In genomic region chr3:107978116-107979057, GRCh38 we compare ENCODE assay signal across 13 cellular contexts.
DNase-seq lines count a peak whose midpoint lies in the region; ATAC-seq and TF ChIP-seq lines count a peak whose summit lies in the region.
"Had no signal": no experiment of that assay in that cellular context is flagged by ENCODE, and none has a peak within 500 bp of the region (broad histone marks: within the 10 kb centered on the region; RNA-seq: fewer than 3 reads in every experiment).

No MANE protein-coding gene starts in this region.

- H3K4me1 Mint-ChIP-seq in activated CD4-positive, alpha-beta T cell treated with anti-CD3 and anti-CD28 coated beads for 36 hours, result peaks cover 51% of the 10 kb centered on the region
- H3K4me1 Mint-ChIP-seq in central memory CD8-positive, alpha-beta T cell, result peaks cover 40% of the 10 kb centered on the region

- no peaks in the 10 kb centered on the region for H3K36me3 Mint-ChIP-seq in activated CD4-positive, alpha-beta T cell treated with anti-CD3 and anti-CD28 coated beads for 36 hours (ENCODE audit: low read depth)
- H3K36me3 Mint-ChIP-seq in central memory CD8-positive, alpha-beta T cell (ENCODE audit: insufficient read depth), result no peaks in the 10 kb centered on the region

- H3K36me3 ChIP-seq in Loucy (ENCODE audit: insufficient read depth, low read length) (no peaks in the 10 kb centered on the region), psoas muscle (ENCODE audit: insufficient read depth in 1 of 2, low read depth in 1 of 2) (no peaks in the 10 kb centered on the region), brain microvascular endothelial cell (replicated peaks) (no peaks in the 10 kb centered on the region)
- H3K36me3 ChIP-seq: lower lobe of right lung, transverse colon had no signal

- H3K27me3 ChIP-seq in Loucy (ENCODE audit: insufficient read depth, low read length, poor library complexity, severe bottlenecking), result no peaks in the 10 kb centered on the region
- no peaks in the 10 kb centered on the region for H3K27me3 ChIP-seq in psoas muscle (ENCODE audit: insufficient read depth in 3 of 3, low read length in 2 of 3)
- no peaks in the 10 kb centered on the region for H3K27me3 ChIP-seq in brain microvascular endothelial cell (replicated peaks)
- H3K27me3 ChIP-seq: transverse colon had no signal

- in situ Hi-C loops in brain microvascular endothelial cell (cut with HindIII; ENCODE audit: low pct_ligation_motif_present, low sequenced_read_pairs), result no loop called here

- H3K9me3 Mint-ChIP-seq in activated CD4-positive, alpha-beta T cell treated with anti-CD3 and anti-CD28 coated beads for 36 hours (ENCODE audit: low read depth), result no peaks in the 10 kb centered on the region
- H3K9me3 Mint-ChIP-seq in central memory CD8-positive, alpha-beta T cell, result no peaks in the 10 kb centered on the region

- POLR2A ChIA-PET in activated CD4-positive, alpha-beta T cell treated with anti-CD3 and anti-CD28 coated beads for 36 hours (lab: Charles Lee), result no interaction called here

- no peaks in the 10 kb centered on the region for H3K79me2 ChIP-seq in Loucy (ENCODE audit: insufficient read depth, low read length)

- H3K27ac ChIP-seq in psoas muscle, result no peak overlapping the region
- no peak overlapping the region for H3K27ac ChIP-seq in brain microvascular endothelial cell
- H3K27ac ChIP-seq: GM23248, lower lobe of right lung had no signal

- no peak overlapping the region for H3K4me3 Mint-ChIP-seq in activated CD4-positive, alpha-beta T cell treated with anti-CD3 and anti-CD28 coated beads for 36 hours
- H3K4me3 Mint-ChIP-seq in central memory CD8-positive, alpha-beta T cell, result peak overlapping the region; percentile 33

- H3K4me1 ChIP-seq in Loucy (ENCODE audit: insufficient read depth, low read length, poor library complexity, severe bottlenecking) (peaks cover 51% of the 10 kb centered on the region), psoas muscle (peaks cover 7% of the 10 kb centered on the region)

- H3K4me2 ChIP-seq in Loucy (ENCODE audit: low read depth, low read length, poor library complexity, severe bottlenecking), result peak overlapping the region; percentile 43

- H3K27ac Mint-ChIP-seq in activated CD4-positive, alpha-beta T cell treated with anti-CD3 and anti-CD28 coated beads for 36 hours, result peak overlapping the region; percentile 9
- peak overlapping the region; percentile 45 for H3K27ac Mint-ChIP-seq in central memory CD8-positive, alpha-beta T cell (ENCODE audit: low read depth)

- H4K20me1 ChIP-seq in Loucy (ENCODE audit: insufficient read depth, low read length, poor library complexity, severe bottlenecking), result no peaks in the 10 kb centered on the region

- H3K9me2 ChIP-seq in Loucy (replicated peaks; ENCODE audit: low read depth, low read length), result no peaks in the 10 kb centered on the region

- intact Hi-C loops in activated CD4-positive, alpha-beta T cell treated with anti-CD3 and anti-CD28 coated beads for 36 hours (cut with DNase I, micrococcal nuclease), result no loop called here
- intact Hi-C loops in psoas muscle (cut with DNase I), result no loop called here

- no peak for DNase-seq in activated CD4-positive, alpha-beta T cell treated with anti-CD3 and anti-CD28 coated beads for 36 hours
- no peak for DNase-seq in activated CD4-positive, alpha-beta T cell treated with anti-CD3 and anti-CD28 coated beads, Interleukin-2, amount 50 U/mL, for 48 hours
- no peak for DNase-seq in central memory CD8-positive, alpha-beta T cell (ENCODE audit: low spot score in 2 of 2)
- DNase-seq in psoas muscle (no peak), D341Med (ENCODE audit: low spot score) (no peak), brain microvascular endothelial cell (no peak)
- DNase-seq: GM23248, lower lobe of right lung, NCI-H1436, NCI-H226, transverse colon had no signal

- H3K4me3 ChIP-seq in Loucy (ENCODE audit: low read length, poor library complexity, severe bottlenecking), result peak overlapping the region; percentile 28
- H3K4me3 ChIP-seq in psoas muscle, result no peak overlapping the region
- H3K4me3 ChIP-seq in brain microvascular endothelial cell (ENCODE audit: low read depth, low read length), result no peak overlapping the region
- H3K4me3 ChIP-seq: GM23248, lower lobe of right lung, transverse colon had no signal

- H3K9ac ChIP-seq in Loucy (ENCODE audit: low read depth, low read length, poor library complexity, severe bottlenecking), result no peak overlapping the region
- H3K9ac ChIP-seq: GM23248 had no signal

- H3F3A ChIP-seq in Loucy (ENCODE audit: low read depth), result no peaks in the 10 kb centered on the region

- CTCF ChIA-PET in activated CD4-positive, alpha-beta T cell treated with anti-CD3 and anti-CD28 coated beads for 36 hours (lab: Charles Lee), result interaction anchor here (0.7 to 1.9 kb wide), 4 partner anchors 8 to 500 kb away, joined by 3 to 9 read pairs (median 4); no protein-coding TSS in a partner anchor

- ATAC-seq in activated CD4-positive, alpha-beta T cell treated with anti-CD3 and anti-CD28 coated beads for 36 hours, result no peak
- ATAC-seq in central memory CD8-positive, alpha-beta T cell (replicated peaks; ENCODE audit: extremely low read depth, poor library complexity, severe bottlenecking), result no peak
- ATAC-seq in psoas muscle (peak in 3 of 4 donors; percentile 23 to 69 (median 42)), GM18861 (IDR thresholded peaks at IDR 0.05; ENCODE audit: unreplicated experiment) (no peak)
- ATAC-seq: lower lobe of right lung had no signal

- no peak overlapping the region for H2AFZ ChIP-seq in Loucy (ENCODE audit: low read length)
- H2AFZ ChIP-seq: GM23248 had no signal

- H3K9me3 ChIP-seq in Loucy (ENCODE audit: insufficient read depth, low read depth, low read length) (no peaks in the 10 kb centered on the region), psoas muscle (no peaks in the 10 kb centered on the region)
- H3K9me3 ChIP-seq: lower lobe of right lung, transverse colon had no signal

- 50 to 62% (median 52%) methylated on average over 6 of the region's 6 CpGs for WGBS in psoas muscle, 3 donors

- TF ChIP-seq CTCF in Loucy (conservative IDR thresholded peaks at IDR 0.05; ENCODE audit: low read length) (no peak), psoas muscle (IDR thresholded peaks at IDR 0.05) (no peak), brain microvascular endothelial cell (IDR thresholded peaks at IDR 0.05; ENCODE audit: low read depth, low read length, missing control alignments) (no peak)

- no peaks in the 10 kb centered on the region for H3K27me3 Mint-ChIP-seq in activated CD4-positive, alpha-beta T cell treated with anti-CD3 and anti-CD28 coated beads for 36 hours
- no peaks in the 10 kb centered on the region for H3K27me3 Mint-ChIP-seq in central memory CD8-positive, alpha-beta T cell

Comparison
In these comparisons a context has a peak if more than half of its experiments do, and no peak if none do; other contexts are left out.
1. ATAC-seq: peak in psoas muscle (3 of 4); none in activated CD4-positive, alpha-beta T cell treated with anti-CD3 and anti-CD28 coated beads for 36 hours (single experiment), central memory CD8-positive, alpha-beta T cell (single experiment) and GM18861 (single experiment).